8 cellular contexts compared by ENCODE assay signal in the genomic region with DNA sequence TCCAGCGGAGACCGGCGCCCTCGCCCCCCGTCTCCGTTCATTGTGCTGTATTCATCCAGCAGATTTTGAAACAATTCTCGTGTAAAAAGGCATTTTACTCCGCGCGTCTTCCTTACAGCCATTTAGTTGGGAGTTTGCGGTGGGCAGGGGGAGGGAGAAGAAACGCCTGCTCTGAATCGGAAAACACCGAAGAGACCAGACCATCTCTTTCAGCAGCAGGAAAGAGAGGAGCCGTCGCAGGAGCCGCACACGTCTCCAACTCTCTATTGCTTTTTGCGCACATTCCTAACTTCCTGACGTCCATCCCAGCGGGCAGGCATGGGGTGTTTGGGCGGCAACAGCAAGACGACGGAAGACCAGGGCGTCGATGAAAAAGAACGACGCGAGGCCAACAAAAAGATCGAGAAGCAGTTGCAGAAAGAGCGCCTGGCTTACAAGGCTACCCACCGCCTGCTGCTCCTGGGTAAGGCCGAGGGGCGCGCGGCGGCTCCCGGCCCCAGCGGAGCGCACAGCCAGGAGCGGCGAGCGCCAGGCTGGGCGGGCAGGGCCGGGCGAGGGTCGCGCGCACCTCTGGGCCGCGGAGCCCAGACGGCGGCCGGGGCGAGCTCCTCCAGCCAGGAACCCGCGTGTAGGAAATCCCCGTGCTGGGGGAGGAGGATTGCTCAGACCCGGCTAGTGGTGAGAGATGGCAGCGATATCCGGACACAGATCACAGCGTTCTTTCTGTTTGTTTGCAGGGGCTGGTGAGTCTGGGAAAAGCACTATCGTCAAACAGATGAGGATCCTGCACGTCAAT.
DNase-seq lines count a peak whose midpoint lies in the region; ATAC-seq and TF ChIP-seq lines count a peak whose summit lies in the region.

No MANE protein-coding gene starts in this region.

- H3K36me3 ChIP-seq in thoracic aorta: no peaks in the 10 kb centered on the region

- H3K27ac Mint-ChIP-seq in activated naive CD4-positive, alpha-beta T cell treated with anti-CD3 and anti-CD28 coated beads, Interleukin-2, amount 10 ng/mL, durations not matched to agents 7 days and 5 days: no peak overlapping the region

- H3K4me1 ChIP-seq in thoracic aorta (ENCODE audit: control insufficient read depth in 1 of 2, low read depth in 2 of 2): peaks cover 4 to 17% of the 10 kb centered on the region in 2 donors

- H3K4me3 ChIP-seq in thoracic aorta: peak overlapping the region; percentile 53

- peaks cover 2% of the 10 kb centered on the region for H3K36me3 Mint-ChIP-seq in activated naive CD4-positive, alpha-beta T cell treated with anti-CD3 and anti-CD28 coated beads, Interleukin-2, amount 10 ng/mL, durations not matched to agents 7 days and 5 days

- CTCF ChIA-PET in activated naive CD4-positive, alpha-beta T cell treated with anti-CD3 and anti-CD28 coated beads, Interleukin-2, amount 10 ng/mL, durations not matched to agents 7 days and 5 days (lab: Charles Lee): no interaction called here

- no peaks in the 10 kb centered on the region for H3K27me3 ChIP-seq in thoracic aorta (replicated peaks; ENCODE audit: insufficient read depth)

- H3K27me3 Mint-ChIP-seq in activated naive CD4-positive, alpha-beta T cell treated with anti-CD3 and anti-CD28 coated beads, Interleukin-2, amount 10 ng/mL, durations not matched to agents 7 days and 5 days: peaks cover 62% of the 10 kb centered on the region

- peak overlapping the region; percentile 27 for H3K4me3 Mint-ChIP-seq in activated naive CD4-positive, alpha-beta T cell treated with anti-CD3 and anti-CD28 coated beads, Interleukin-2, amount 10 ng/mL, durations not matched to agents 7 days and 5 days

- H3K9me3 Mint-ChIP-seq in activated naive CD4-positive, alpha-beta T cell treated with anti-CD3 and anti-CD28 coated beads, Interleukin-2, amount 10 ng/mL, durations not matched to agents 7 days and 5 days: no peaks in the 10 kb centered on the region

- intact Hi-C loops in posterior vena cava (cut with DNase I): no loop called here

- H3K27ac ChIP-seq in thoracic aorta: no peak overlapping the region

- ATAC-seq in thoracic aorta (ENCODE audit: insufficient number of reproducible peaks, low FRiP score, low read depth) (no peak), GM21360 (IDR thresholded peaks at IDR 0.05; ENCODE audit: unreplicated experiment) (no peak)

- TF ChIP-seq CTCF in thoracic aorta (IDR thresholded peaks at IDR 0.05): no peak

- H3K9me3 ChIP-seq in thoracic aorta: no peaks in the 10 kb centered on the region

- no peak for DNase-seq in activated naive CD4-positive, alpha-beta T cell treated with anti-CD3 and anti-CD28 coated beads, Interleukin-2, amount 10 ng/mL, durations not matched to agents 7 days and 5 days
- DNase-seq in activated naive CD4-positive, alpha-beta T cell (lab: John Stamatoyannopoulos, UW): no peak
- DNase-seq in astrocyte of the hippocampus (ENCODE audit: low read depth, low spot score): peak; percentile 48
- DNase-seq in kidney tubule cell (ENCODE audit: low spot score): peak; percentile 54
- DNase-seq in thoracic aorta (ENCODE audit: low spot score): no peak
- no peak for DNase-seq in posterior vena cava (ENCODE audit: low spot score)
- no peak for DNase-seq in NCI-H1092 (lab: John Stamatoyannopoulos, UW)

- H3K4me1 Mint-ChIP-seq in activated naive CD4-positive, alpha-beta T cell treated with anti-CD3 and anti-CD28 coated beads, Interleukin-2, amount 10 ng/mL, durations not matched to agents 7 days and 5 days: peaks cover 6% of the 10 kb centered on the region

Comparison
In these comparisons a context has a peak if more than half of its experiments do, and no peak if none do; other contexts are left out.
1. DNase-seq: peak in astrocyte of the hippocampus (single experiment) and kidney tubule cell (single experiment); none in activated naive CD4-positive, alpha-beta T cell treated with anti-CD3 and anti-CD28 coated beads, Interleukin-2, amount 10 ng/mL, durations not matched to agents 7 days and 5 days (single experiment), activated naive CD4-positive, alpha-beta T cell (0 of 4), thoracic aorta (single experiment), posterior vena cava (single experiment) and NCI-H1092 (single experiment).